Comparison of ENCODE assay signal across 1 cellular context in genomic region chr6:15534970-15535369, GRCh38.
TF ChIP-seq lines count a peak whose summit lies in the region.

No MANE protein-coding gene starts in this region.

TF ChIP-seq in GM23338, 12 proteins besides CTCF, POLR2A, EP300 and RAD21 (continued from another document):
- TF ChIP-seq, protein P1, sequence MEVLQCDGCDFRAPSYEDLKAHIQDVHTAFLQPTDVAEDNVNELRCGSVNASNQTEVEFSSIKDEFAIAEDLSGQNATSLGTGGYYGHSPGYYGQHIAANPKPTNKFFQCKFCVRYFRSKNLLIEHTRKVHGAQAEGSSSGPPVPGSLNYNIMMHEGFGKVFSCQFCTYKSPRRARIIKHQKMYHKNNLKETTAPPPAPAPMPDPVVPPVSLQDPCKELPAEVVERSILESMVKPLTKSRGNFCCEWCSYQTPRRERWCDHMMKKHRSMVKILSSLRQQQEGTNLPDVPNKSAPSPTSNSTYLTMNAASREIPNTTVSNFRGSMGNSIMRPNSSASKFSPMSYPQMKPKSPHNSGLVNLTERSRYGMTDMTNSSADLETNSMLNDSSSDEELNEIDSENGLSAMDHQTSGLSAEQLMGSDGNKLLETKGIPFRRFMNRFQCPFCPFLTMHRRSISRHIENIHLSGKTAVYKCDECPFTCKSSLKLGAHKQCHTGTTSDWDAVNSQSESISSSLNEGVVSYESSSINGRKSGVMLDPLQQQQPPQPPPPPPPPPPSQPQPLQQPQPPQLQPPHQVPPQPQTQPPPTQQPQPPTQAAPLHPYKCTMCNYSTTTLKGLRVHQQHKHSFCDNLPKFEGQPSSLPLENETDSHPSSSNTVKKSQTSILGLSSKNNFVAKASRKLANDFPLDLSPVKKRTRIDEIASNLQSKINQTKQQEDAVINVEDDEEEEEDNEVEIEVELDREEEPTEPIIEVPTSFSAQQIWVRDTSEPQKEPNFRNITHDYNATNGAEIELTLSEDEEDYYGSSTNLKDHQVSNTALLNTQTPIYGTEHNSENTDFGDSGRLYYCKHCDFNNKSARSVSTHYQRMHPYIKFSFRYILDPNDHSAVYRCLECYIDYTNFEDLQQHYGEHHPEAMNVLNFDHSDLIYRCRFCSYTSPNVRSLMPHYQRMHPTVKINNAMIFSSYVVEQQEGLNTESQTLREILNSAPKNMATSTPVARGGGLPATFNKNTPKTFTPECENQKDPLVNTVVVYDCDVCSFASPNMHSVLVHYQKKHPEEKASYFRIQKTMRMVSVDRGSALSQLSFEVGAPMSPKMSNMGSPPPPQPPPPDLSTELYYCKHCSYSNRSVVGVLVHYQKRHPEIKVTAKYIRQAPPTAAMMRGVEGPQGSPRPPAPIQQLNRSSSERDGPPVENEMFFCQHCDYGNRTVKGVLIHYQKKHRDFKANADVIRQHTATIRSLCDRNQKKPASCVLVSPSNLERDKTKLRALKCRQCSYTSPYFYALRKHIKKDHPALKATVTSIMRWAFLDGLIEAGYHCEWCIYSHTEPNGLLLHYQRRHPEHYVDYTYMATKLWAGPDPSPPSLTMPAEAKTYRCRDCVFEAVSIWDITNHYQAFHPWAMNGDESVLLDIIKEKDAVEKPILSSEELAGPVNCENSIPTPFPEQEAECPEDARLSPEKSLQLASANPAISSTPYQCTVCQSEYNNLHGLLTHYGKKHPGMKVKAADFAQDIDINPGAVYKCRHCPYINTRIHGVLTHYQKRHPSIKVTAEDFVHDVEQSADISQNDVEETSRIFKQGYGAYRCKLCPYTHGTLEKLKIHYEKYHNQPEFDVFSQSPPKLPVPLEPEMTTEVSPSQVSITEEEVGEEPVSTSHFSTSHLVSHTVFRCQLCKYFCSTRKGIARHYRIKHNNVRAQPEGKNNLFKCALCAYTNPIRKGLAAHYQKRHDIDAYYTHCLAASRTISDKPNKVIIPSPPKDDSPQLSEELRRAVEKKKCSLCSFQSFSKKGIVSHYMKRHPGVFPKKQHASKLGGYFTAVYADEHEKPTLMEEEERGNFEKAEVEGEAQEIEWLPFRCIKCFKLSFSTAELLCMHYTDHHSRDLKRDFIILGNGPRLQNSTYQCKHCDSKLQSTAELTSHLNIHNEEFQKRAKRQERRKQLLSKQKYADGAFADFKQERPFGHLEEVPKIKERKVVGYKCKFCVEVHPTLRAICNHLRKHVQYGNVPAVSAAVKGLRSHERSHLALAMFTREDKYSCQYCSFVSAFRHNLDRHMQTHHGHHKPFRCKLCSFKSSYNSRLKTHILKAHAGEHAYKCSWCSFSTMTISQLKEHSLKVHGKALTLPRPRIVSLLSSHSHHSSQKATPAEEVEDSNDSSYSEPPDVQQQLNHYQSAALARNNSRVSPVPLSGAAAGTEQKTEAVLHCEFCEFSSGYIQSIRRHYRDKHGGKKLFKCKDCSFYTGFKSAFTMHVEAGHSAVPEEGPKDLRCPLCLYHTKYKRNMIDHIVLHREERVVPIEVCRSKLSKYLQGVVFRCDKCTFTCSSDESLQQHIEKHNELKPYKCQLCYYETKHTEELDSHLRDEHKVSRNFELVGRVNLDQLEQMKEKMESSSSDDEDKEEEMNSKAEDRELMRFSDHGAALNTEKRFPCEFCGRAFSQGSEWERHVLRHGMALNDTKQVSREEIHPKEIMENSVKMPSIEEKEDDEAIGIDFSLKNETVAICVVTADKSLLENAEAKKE (CRISPR knock-in tag; IDR thresholded peaks at IDR 0.05): no peak
- TF ChIP-seq EZH2phosphoT487 (IDR thresholded peaks at IDR 0.05; ENCODE audit: unreplicated experiment) (no peak), ZNF331 (CRISPR knock-in tag; IDR thresholded peaks at IDR 0.05; ENCODE audit: low read depth) (no peak), POLR2AphosphoS5 (IDR thresholded peaks at IDR 0.05; ENCODE audit: low read depth) (no peak), NANOG (IDR thresholded peaks at IDR 0.05; ENCODE audit: borderline replicate concordance) (no peak), JUNB (IDR thresholded peaks at IDR 0.05; ENCODE audit: unreplicated experiment) (no peak)
- TF ChIP-seq, protein P2, sequence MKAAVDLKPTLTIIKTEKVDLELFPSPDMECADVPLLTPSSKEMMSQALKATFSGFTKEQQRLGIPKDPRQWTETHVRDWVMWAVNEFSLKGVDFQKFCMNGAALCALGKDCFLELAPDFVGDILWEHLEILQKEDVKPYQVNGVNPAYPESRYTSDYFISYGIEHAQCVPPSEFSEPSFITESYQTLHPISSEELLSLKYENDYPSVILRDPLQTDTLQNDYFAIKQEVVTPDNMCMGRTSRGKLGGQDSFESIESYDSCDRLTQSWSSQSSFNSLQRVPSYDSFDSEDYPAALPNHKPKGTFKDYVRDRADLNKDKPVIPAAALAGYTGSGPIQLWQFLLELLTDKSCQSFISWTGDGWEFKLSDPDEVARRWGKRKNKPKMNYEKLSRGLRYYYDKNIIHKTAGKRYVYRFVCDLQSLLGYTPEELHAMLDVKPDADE (IDR thresholded peaks at IDR 0.05): no peak
